In genomic region chr3:188776447-188776846, GRCh38 we compare ENCODE assay signal across 1 cellular context.
TF ChIP-seq lines count a peak whose summit lies in the region.

No MANE protein-coding gene starts in this region.

TF ChIP-seq in liver, 16 proteins besides CTCF, POLR2A, EP300 and RAD21 (continued from another document):
- TF ChIP-seq REST (IDR thresholded peaks at IDR 0.05) = peak; percentile 52
TF ChIP-seq in liver: peak in this region for 1.
